ENCODE assay signal across 1 cellular context in genomic region chr7:33196194-33196593, GRCh38.
A peak's percentile ranks its signal among the peaks of the same experiment; 100 is the strongest.
TF ChIP-seq lines count a peak whose summit lies in the region.

No MANE protein-coding gene starts in this region.

TF ChIP-seq in K562, 482 proteins besides CTCF, POLR2A, EP300 and RAD21 (continued from another document):
- TF ChIP-seq RERE (CRISPR knock-in tag; IDR thresholded peaks at IDR 0.05; ENCODE audit: borderline replicate concordance): no peak
- TF ChIP-seq TEAD4 (IDR thresholded peaks at IDR 0.05; ENCODE audit: low read length): peak; percentile 66
- TF ChIP-seq TEAD4 (CRISPR knock-in tag; IDR thresholded peaks at IDR 0.05; ENCODE audit: borderline replicate concordance): no peak
- 0 out of 4 replicates have a peak, but pooled peaks of 1 of the 2 experiments have one; percentile 18 for TF ChIP-seq RCOR1 (IDR thresholded peaks at IDR 0.05; ENCODE audit: borderline replicate concordance in 1 of 2, low read depth in 2 of 2, low read length in 2 of 2)
- TF ChIP-seq KLF16 (IDR thresholded peaks at IDR 0.05): 0 out of 2 replicates have a peak, but pooled peaks have one; percentile 26
- TF ChIP-seq UBTF (IDR thresholded peaks at IDR 0.05; ENCODE audit: borderline replicate concordance in 1 of 2, low read depth in 2 of 2, low read length in 2 of 2): no peak
- no peak for TF ChIP-seq FOXP1 (CRISPR knock-in tag; IDR thresholded peaks at IDR 0.05)
- no peak for TF ChIP-seq HMG20A (CRISPR knock-in tag; conservative IDR thresholded peaks at IDR 0.05)
